ENCODE assay signal across 8 cellular contexts in genomic region chr17:35568561-35568960, GRCh38. TPM values are rescaled to one million over a fixed set of nuclear protein-coding genes. Genes with fewer than 3 reads are reported as not detected.
DNase-seq lines count a peak whose midpoint lies in the region; ATAC-seq, FAIRE-seq and TF ChIP-seq lines count a peak whose summit lies in the region.

No MANE protein-coding gene starts in this region.

- H3F3A ChIP-seq in neural cell (ENCODE audit: insufficient read depth, low read length, poor library complexity, severe bottlenecking) = no peaks in the 10 kb centered on the region

- CTCF ChIA-PET in endothelial cell of umbilical vein (lab: Charles Lee) = interaction anchor here (1.2 to 2.2 kb wide), 3 partner anchors 10 to 29 kb away, joined by 3 to 12 read pairs (median 7); partner anchors contain the start of gene PEX12

- POLR2A ChIA-PET in endothelial cell of umbilical vein (lab: Charles Lee) = interaction anchor here (1.1 kb wide), 1 partner anchor 10 kb away, joined by 5 read pairs; the partner anchor contains the start of gene PEX12

- TF ChIP-seq RAD21 in neural cell (conservative IDR thresholded peaks at IDR 0.05) = no peak

- TF ChIP-seq POLR2A in endothelial cell of umbilical vein (IDR thresholded peaks at IDR 0.05; ENCODE audit: low read depth, low read length) = no peak

- peak; percentile 6 for ATAC-seq in HG03196 (IDR thresholded peaks at IDR 0.05; ENCODE audit: unreplicated experiment)

- dilution Hi-C loops in endothelial cell of umbilical vein (cut with MboI; ENCODE audit: extremely low pct_ligation_motif_present, low sequenced_read_pairs) = no loop called here

- H3K9me2 ChIP-seq in neural cell (ENCODE audit: insufficient read depth, low read length) = no peaks in the 10 kb centered on the region

- FAIRE-seq in endothelial cell of umbilical vein (lab: Jason Lieb, UNC) = peak; percentile 70

- no peak for DNase-seq in BE2C
- peak; percentile 44 to 53 for DNase-seq in activated CD4-positive, alpha-beta T cell treated with anti-CD3 and anti-CD28 coated beads for 4 hours
- DNase-seq in endothelial cell of umbilical vein (ENCODE audit: low read depth, low spot score) = peak; percentile 54
- no peak for DNase-seq in pons (ENCODE audit: low spot score)
- DNase-seq in HPDE6-E6E7 (ENCODE audit: extremely low spot score) = no peak
- DNase-seq in GOT3 (lab: John Stamatoyannopoulos, UW) = no peak

- peak overlapping the region; percentile 83 for H3K27ac ChIP-seq in endothelial cell of umbilical vein (ENCODE audit: insufficient read depth, low read depth, low read length)
- H3K27ac ChIP-seq in neural cell (ENCODE audit: low read length) = peak overlapping the region; percentile 74

- TF ChIP-seq EP300 in neural cell (conservative IDR thresholded peaks at IDR 0.05; ENCODE audit: poor library complexity, severe bottlenecking) = no peak

- H3K9ac ChIP-seq in endothelial cell of umbilical vein (replicated peaks; ENCODE audit: extremely low read depth, insufficient read depth, low read length) (peak overlapping the region; percentile 86), neural cell (ENCODE audit: low read length) (peak overlapping the region; percentile 78)

- H3K36me3 ChIP-seq in BE2C (no peaks in the 10 kb centered on the region), endothelial cell of umbilical vein (ENCODE audit: control insufficient read depth in 2 of 2, extremely low read depth in 1 of 2, insufficient read depth in 2 of 2, low read length in 2 of 2) (peaks cover 0 to 2% of the 10 kb centered on the region in 2 experiments), neural cell (ENCODE audit: insufficient read depth, low read length) (no peaks in the 10 kb centered on the region)

- H3K9me3 ChIP-seq in BE2C = no peaks in the 10 kb centered on the region
- no peaks in the 10 kb centered on the region for H3K9me3 ChIP-seq in endothelial cell of umbilical vein (replicated peaks; ENCODE audit: control insufficient read depth, insufficient read depth, low read length)
- no peaks in the 10 kb centered on the region for H3K9me3 ChIP-seq in neural cell (ENCODE audit: low read length)

- BruUV-seq in endothelial cell of umbilical vein (replicated peaks; lab: Mats Ljungman, UMichigan) = no TSS peak

- H3K4me3 ChIP-seq in BE2C (ENCODE audit: low read depth, low read length) = peak overlapping the region; percentile 67
- H3K4me3 ChIP-seq in endothelial cell of umbilical vein (replicated peaks in 1 of 3; ENCODE audit: insufficient read depth in 1 of 3, low read depth in 1 of 3, low read length in 3 of 3) = peak overlapping the region; percentile 72 to 94 (median 72)
- peak overlapping the region; percentile 79 for H3K4me3 ChIP-seq in neural cell (ENCODE audit: low read length)

- peak overlapping the region; percentile 62 for H2AFZ ChIP-seq in endothelial cell of umbilical vein (ENCODE audit: low read depth, low read length)
- H2AFZ ChIP-seq in neural cell (ENCODE audit: low read depth, low read length) = peak overlapping the region; percentile 48

- TF ChIP-seq CTCF in BE2C (IDR thresholded peaks at IDR 0.05; ENCODE audit: low read depth, low read length) = no peak
- TF ChIP-seq CTCF in endothelial cell of umbilical vein (IDR thresholded peaks at IDR 0.05; ENCODE audit: extremely low read depth in 1 of 2, insufficient read depth in 1 of 2, low read depth in 1 of 2, low read length in 2 of 2) = no peak
- TF ChIP-seq CTCF in neural cell (IDR thresholded peaks at IDR 0.05; ENCODE audit: poor library complexity, severe bottlenecking) = no peak

- intact Hi-C loops in endothelial cell of umbilical vein (cut with micrococcal nuclease) = loop anchor here (1.0 kb wide), 3 partner anchors 10 to 135 kb away; partner anchors contain the start of genes AP2B1 and PEX12

- peaks cover 27% of the 10 kb centered on the region for H3K27me3 ChIP-seq in BE2C
- peaks cover 7 to 12% of the 10 kb centered on the region in 2 experiments for H3K27me3 ChIP-seq in endothelial cell of umbilical vein (ENCODE audit: control insufficient read depth in 2 of 2, insufficient read depth in 2 of 2, low read length in 2 of 2)
- no peaks in the 10 kb centered on the region for H3K27me3 ChIP-seq in neural cell (ENCODE audit: insufficient read depth, low read depth, low read length)

- H3K4me2 ChIP-seq in endothelial cell of umbilical vein (ENCODE audit: insufficient read depth, low read length) (peak overlapping the region; percentile 94), neural cell (ENCODE audit: low read length) (peak overlapping the region; percentile 96)

- H4K20me1 ChIP-seq in endothelial cell of umbilical vein (replicated peaks; ENCODE audit: control insufficient read depth, extremely low read depth, insufficient read depth, low read length) (no peaks in the 10 kb centered on the region), neural cell (ENCODE audit: insufficient read depth) (no peaks in the 10 kb centered on the region)

- H3K9me1 ChIP-seq in endothelial cell of umbilical vein (replicated peaks; ENCODE audit: control insufficient read depth, extremely low read depth, insufficient read depth, low read length) = no peaks in the 10 kb centered on the region

- H3K79me2 ChIP-seq in endothelial cell of umbilical vein (ENCODE audit: control insufficient read depth, insufficient read depth, low read length) (peaks cover 30% of the 10 kb centered on the region), neural cell (replicated peaks; ENCODE audit: insufficient read depth, low read length) (peaks cover 17% of the 10 kb centered on the region)

- no peaks in the 10 kb centered on the region; the same call in 1 of the 2 replicates for H3K4me1 ChIP-seq in BE2C
- H3K4me1 ChIP-seq in endothelial cell of umbilical vein (ENCODE audit: control insufficient read depth, extremely low read depth, insufficient read depth, low read length) = peaks cover 10% of the 10 kb centered on the region

TF ChIP-seq in endothelial cell of umbilical vein, 7 proteins besides CTCF, POLR2A, EP300 and RAD21 (continues in another document):
- TF ChIP-seq EZH2 (IDR thresholded peaks at IDR 0.05; ENCODE audit: borderline replicate concordance, low read depth, low read length, severe bottlenecking) (no peak), POLR2AphosphoS5 (IDR thresholded peaks at IDR 0.05; ENCODE audit: insufficient read depth, low read depth, low read length) (no peak)

TF ChIP-seq in neural cell, 6 proteins besides CTCF, POLR2A, EP300 and RAD21 (continues in another document):
- TF ChIP-seq POLR2AphosphoS5 (IDR thresholded peaks at IDR 0.05) = no peak
- no peak for TF ChIP-seq TAF1 (IDR thresholded peaks at IDR 0.05; ENCODE audit: low read depth)
- no peak for TF ChIP-seq MXI1 (conservative IDR thresholded peaks at IDR 0.05; ENCODE audit: poor library complexity, severe bottlenecking)

RNA-seq across cellular contexts. Expression of gene SLFN14, which starts 7.9 kb away (rescaled TPM):
- not detected for polyA plus RNA-seq in BE2C (2012; ENCODE audit: insufficient read depth, insufficient read length, low read depth)
- total RNA-seq in endothelial cell of umbilical vein = not detected in 2 replicates
- polyA plus RNA-seq in endothelial cell of umbilical vein (not detected in 2 replicates), neural cell (not detected in 2 replicates)
- polyA plus RNA-seq in endothelial cell of umbilical vein (2011; cell fraction: cytosol; rRNA removed) = not detected in 2 replicates
- polyA plus RNA-seq in endothelial cell of umbilical vein (2011; cell fraction: nucleus; rRNA removed) = not detected in 2 replicates
- polyA plus RNA-seq in endothelial cell of umbilical vein (2012) = not detected in 2 replicates
- polyA minus RNA-seq in endothelial cell of umbilical vein (0.15 TPM in 1 of 2 replicates, not detected in the other), neural cell (not detected in 2 replicates)
- polyA minus RNA-seq in endothelial cell of umbilical vein (2011; cell fraction: cytosol; rRNA and poly(A)+ RNA removed) = not detected
- not detected in 2 replicates for polyA minus RNA-seq in endothelial cell of umbilical vein (2011; cell fraction: nucleus; rRNA and poly(A)+ RNA removed)

RNA-seq across cellular contexts. Expression of gene PEX12, which starts 9.8 kb away (rescaled TPM):
- polyA plus RNA-seq in BE2C (2012; ENCODE audit: insufficient read depth, insufficient read length, low read depth) = 15.8 TPM
- total RNA-seq in endothelial cell of umbilical vein = 2.8 and 3.4 TPM in 2 replicates
- polyA plus RNA-seq in endothelial cell of umbilical vein (4.5 and 5.7 TPM in 2 replicates), neural cell (3.8 and 7.3 TPM in 2 replicates)
- 2.9 and 3.2 TPM in 2 replicates for polyA plus RNA-seq in endothelial cell of umbilical vein (2011; cell fraction: cytosol; rRNA removed)
- polyA plus RNA-seq in endothelial cell of umbilical vein (2011; cell fraction: nucleus; rRNA removed) = 1.8 and 2.0 TPM in 2 replicates
- polyA plus RNA-seq in endothelial cell of umbilical vein (2012) = 4.4 and 4.6 TPM in 2 replicates
- polyA minus RNA-seq in endothelial cell of umbilical vein (6.3 and 7.3 TPM in 2 replicates), neural cell (7.5 and 8.2 TPM in 2 replicates)
- 4.9 TPM for polyA minus RNA-seq in endothelial cell of umbilical vein (2011; cell fraction: cytosol; rRNA and poly(A)+ RNA removed)
- 1.8 and 2.7 TPM in 2 replicates for polyA minus RNA-seq in endothelial cell of umbilical vein (2011; cell fraction: nucleus; rRNA and poly(A)+ RNA removed)

RNA-seq across cellular contexts. Expression of gene AP2B1, which starts 18.6 kb away (rescaled TPM):
- 121 TPM for polyA plus RNA-seq in BE2C (2012; ENCODE audit: insufficient read depth, insufficient read length, low read depth)
- total RNA-seq in endothelial cell of umbilical vein = 198 and 200 TPM in 2 replicates
- polyA plus RNA-seq in endothelial cell of umbilical vein (105 and 106 TPM in 2 replicates), neural cell (59.5 and 65.1 TPM in 2 replicates)
- 125 and 134 TPM in 2 replicates for polyA plus RNA-seq in endothelial cell of umbilical vein (2011; cell fraction: cytosol; rRNA removed)
- 119 and 141 TPM in 2 replicates for polyA plus RNA-seq in endothelial cell of umbilical vein (2011; cell fraction: nucleus; rRNA removed)
- 215 and 237 TPM in 2 replicates for polyA plus RNA-seq in endothelial cell of umbilical vein (2012)
- polyA minus RNA-seq in endothelial cell of umbilical vein (249 and 258 TPM in 2 replicates), neural cell (227 and 279 TPM in 2 replicates)
- polyA minus RNA-seq in endothelial cell of umbilical vein (2011; cell fraction: cytosol; rRNA and poly(A)+ RNA removed) = 97.6 TPM
- 99.9 and 135 TPM in 2 replicates for polyA minus RNA-seq in endothelial cell of umbilical vein (2011; cell fraction: nucleus; rRNA and poly(A)+ RNA removed)

RNA-seq across cellular contexts. Expression of gene SLFN12L, which starts 31.1 kb away (rescaled TPM):
- not detected for polyA plus RNA-seq in BE2C (2012; ENCODE audit: insufficient read depth, insufficient read length, low read depth)
- not detected in 2 replicates for total RNA-seq in endothelial cell of umbilical vein
- not detected in 2 replicates for polyA plus RNA-seq in endothelial cell of umbilical vein
- not detected in 2 replicates for polyA plus RNA-seq in endothelial cell of umbilical vein (2011; cell fraction: cytosol; rRNA removed)
- not detected in 2 replicates for polyA plus RNA-seq in endothelial cell of umbilical vein (2011; cell fraction: nucleus; rRNA removed)
- not detected in 2 replicates for polyA plus RNA-seq in endothelial cell of umbilical vein (2012)
- 0.12 TPM in 1 of 2 replicates, not detected in the other for polyA minus RNA-seq in endothelial cell of umbilical vein
- not detected for polyA minus RNA-seq in endothelial cell of umbilical vein (2011; cell fraction: cytosol; rRNA and poly(A)+ RNA removed)
- not detected in 2 replicates for polyA minus RNA-seq in endothelial cell of umbilical vein (2011; cell fraction: nucleus; rRNA and poly(A)+ RNA removed)
- not detected in 2 replicates for polyA plus RNA-seq in neural cell
- not detected in 2 replicates for polyA minus RNA-seq in neural cell

Comparison
In these comparisons a context has a peak if more than half of its experiments do, and no peak if none do; other contexts are left out.
1. DNase-seq: peak in activated CD4-positive, alpha-beta T cell treated with anti-CD3 and anti-CD28 coated beads for 4 hours (2 of 2) and endothelial cell of umbilical vein (single experiment); none in BE2C (single experiment), pons (single experiment), HPDE6-E6E7 (single experiment) and GOT3 (single experiment).
2. Peak in every context shown above with its lines, with median percentiles within 50 percentile points of each other: H3K4me3 ChIP-seq.